In the genomic region with DNA sequence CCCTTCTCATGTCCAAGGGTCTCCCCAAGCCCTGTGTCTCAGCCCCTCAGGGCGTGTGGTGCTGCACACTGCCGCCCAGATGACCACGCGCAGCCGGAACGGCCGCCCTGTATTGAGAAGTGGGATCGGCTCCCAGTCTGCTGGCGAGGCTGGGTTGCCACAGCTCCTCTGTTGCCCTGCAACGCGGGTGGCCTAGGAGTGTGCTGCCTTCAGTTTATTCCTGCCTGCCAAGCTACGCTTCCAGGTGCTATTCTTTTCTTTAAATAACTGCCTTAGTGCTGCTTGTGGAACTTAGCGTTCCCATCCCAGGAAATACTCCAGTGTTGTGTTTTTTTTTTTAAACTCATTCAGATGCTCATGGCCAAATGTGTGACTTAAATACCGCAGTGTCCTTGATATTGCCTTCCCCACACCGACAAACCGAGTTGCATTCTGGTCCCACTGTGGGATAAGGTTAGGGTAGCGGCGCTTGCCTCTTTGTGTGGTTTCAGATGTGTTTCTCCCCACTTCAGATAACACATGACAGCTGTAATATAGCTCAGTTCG, we compare ENCODE assay signal across 9 cellular contexts. TPM values are rescaled to one million over a fixed set of nuclear protein-coding genes. Genes with fewer than 3 reads are reported as not detected.
A peak's percentile ranks its signal among the peaks of the same experiment; 100 is the strongest.
DNase-seq lines count a peak whose midpoint lies in the region; ATAC-seq and TF ChIP-seq lines count a peak whose summit lies in the region.
"Had no signal": no experiment of that assay in that cellular context is flagged by ENCODE, and none has a peak within 500 bp of the region (broad histone marks: within the 10 kb centered on the region; RNA-seq: fewer than 3 reads in every experiment).

No MANE protein-coding gene starts in this region.

- no peaks in the 10 kb centered on the region for H3K27me3 Mint-ChIP-seq in Calu3 (ENCODE audit: unreplicated experiment)
- H3K27me3 Mint-ChIP-seq in activated B cell treated with CpG ODN at 0.5 μM for 24 hours: no peaks in the 10 kb centered on the region

- H3K27ac Mint-ChIP-seq in Calu3 (ENCODE audit: unreplicated experiment): peak overlapping the region; percentile 100
- peak overlapping the region; percentile 19 for H3K27ac Mint-ChIP-seq in activated B cell treated with CpG ODN at 0.5 μM for 24 hours

- H3K9me3 Mint-ChIP-seq in Calu3 (ENCODE audit: low read depth, unreplicated experiment) (no peaks in the 10 kb centered on the region), activated B cell treated with CpG ODN at 0.5 μM for 24 hours (no peaks in the 10 kb centered on the region)

- H3K36me3 Mint-ChIP-seq in Calu3 (ENCODE audit: insufficient read depth, unreplicated experiment): peaks cover 98% of the 10 kb centered on the region
- H3K36me3 Mint-ChIP-seq in activated B cell treated with CpG ODN at 0.5 μM for 24 hours (ENCODE audit: low read depth): peaks cover 12% of the 10 kb centered on the region

- no TSS peak for BruUV-seq in Calu3 (replicated peaks; lab: Mats Ljungman, UMichigan)

- intact Hi-C loops in Calu3 (cut with micrococcal nuclease; ENCODE audit: unreplicated experiment) (no loop called here), activated B cell treated with CpG ODN at 0.5 μM for 24 hours (cut with micrococcal nuclease) (no loop called here), heart right ventricle (cut with DNase I) (loop anchor here in 2 of 10 donors (5.0 kb wide), 2 partner anchors 43 to 48 kb away; no protein-coding TSS in a partner anchor), prostate gland (cut with DNase I) (no loop called here)

- H3K9me3 ChIP-seq in heart right ventricle (no peaks in the 10 kb centered on the region), prostate gland (no peaks in the 10 kb centered on the region)

- CTCF ChIA-PET in Calu3 (lab: Charles Lee): interaction anchor here (1.4 kb wide), 1 partner anchor 29 kb away, joined by 5 read pairs; no protein-coding TSS in a partner anchor
- CTCF ChIA-PET in activated B cell treated with CpG ODN at 0.5 μM for 24 hours (lab: Charles Lee): interaction anchor here (1.4 kb wide), 1 partner anchor 23 kb away, joined by 3 read pairs; no protein-coding TSS in a partner anchor

- H3K27me3 ChIP-seq in heart right ventricle (no peaks in the 10 kb centered on the region), prostate gland (replicated peaks; ENCODE audit: insufficient read depth) (no peaks in the 10 kb centered on the region)

- H3K4me1 ChIP-seq in heart right ventricle (peaks cover 66 to 100% (median 100%) of the 10 kb centered on the region in 9 donors), prostate gland (replicated peaks) (peaks cover 54% of the 10 kb centered on the region)

- DNase-seq in Calu3 (no peak), activated B cell treated with CpG ODN at 0.5 μM for 24 hours (no peak), heart right ventricle (peak; percentile 65 to 69), prostate gland (ENCODE audit: low spot score) (no peak), NCI-H446 treated with DMSO at 0.1 percent for 48 hours (lab: John Stamatoyannopoulos, UW) (no peak)
- no peak for DNase-seq in activated CD4-positive, CD25-positive, alpha-beta regulatory T cell (lab: John Stamatoyannopoulos, UW)
- no peak for DNase-seq in activated CD8-positive, alpha-beta memory T cell treated with anti-CD3 and anti-CD28 coated beads, Interleukin-2, amount 50 U/mL, for 4 hours
- DNase-seq: T1000 had no signal

- H3K4me1 Mint-ChIP-seq in Calu3 (ENCODE audit: low read depth, unreplicated experiment) (peaks cover 97% of the 10 kb centered on the region), activated B cell treated with CpG ODN at 0.5 μM for 24 hours (peaks cover 56% of the 10 kb centered on the region)

- POLR2A ChIA-PET in activated B cell treated with CpG ODN at 0.5 μM for 24 hours (lab: Charles Lee): no interaction called here

- H3K36me3 ChIP-seq in heart right ventricle: peaks cover 0 to 28% (median 0%) of the 10 kb centered on the region in 9 donors
- H3K36me3 ChIP-seq in prostate gland: no peaks in the 10 kb centered on the region

- 11 to 13% methylated on average over 19 of the region's 19 CpGs for WGBS in heart right ventricle, 2 donors
- WGBS in prostate gland: 26% methylated on average over 19 of the region's 19 CpGs

- no peak for TF ChIP-seq POLR2A in prostate gland (IDR thresholded peaks at IDR 0.05)

- H3K4me3 Mint-ChIP-seq in Calu3 (ENCODE audit: low read depth, unreplicated experiment) (peak overlapping the region; percentile 99), activated B cell treated with CpG ODN at 0.5 μM for 24 hours (no peak overlapping the region)

- no peak for TF ChIP-seq CTCF in Calu3 (IDR thresholded peaks at IDR 0.05; ENCODE audit: unreplicated experiment)
- TF ChIP-seq CTCF in activated B cell treated with CpG ODN at 0.5 μM for 24 hours (IDR thresholded peaks at IDR 0.05): no peak
- no peak for TF ChIP-seq CTCF in heart right ventricle (IDR thresholded peaks at IDR 0.05)
- no peak for TF ChIP-seq CTCF in prostate gland (IDR thresholded peaks at IDR 0.05)

- peak overlapping the region; percentile 88 to 99 (median 96) for H3K27ac ChIP-seq in heart right ventricle
- peak overlapping the region; percentile 89 to 95 for H3K27ac ChIP-seq in prostate gland

- no peak for ATAC-seq in activated B cell treated with CpG ODN at 0.5 μM for 24 hours (ENCODE audit: low read depth)
- peak; percentile 8 to 76 (median 39) for ATAC-seq in heart right ventricle
- no peak for ATAC-seq in GM19463 (IDR thresholded peaks at IDR 0.05; ENCODE audit: unreplicated experiment)

- peak overlapping the region in 9 of 10 donors; percentile 2 to 37 (median 17) for H3K4me3 ChIP-seq in heart right ventricle
- no peak overlapping the region for H3K4me3 ChIP-seq in prostate gland

RNA-seq across cellular contexts. Expression of a gene that starts 16.6 kb away (rescaled TPM):
- total RNA-seq in Calu3 (2022) (1,462 and 1,577 TPM in 2 replicates), activated B cell treated with CpG ODN at 0.5 μM for 24 hours (197 and 198 TPM in 2 replicates), heart right ventricle (100 to 1,000 TPM; 129 to 291 (median 149) TPM), prostate gland (100 to 1,000 TPM; 312 to 330 TPM)
- polyA plus RNA-seq in heart right ventricle: 100 to 1,000 TPM in 1 of 2 donors, 10 to 100 TPM in 1; 92.4 to 189 TPM

RNA-seq across cellular contexts. Expression of a gene that starts 45.0 kb away (rescaled TPM):
- 334 and 338 TPM in 2 replicates for total RNA-seq in Calu3 (2022)
- total RNA-seq in activated B cell treated with CpG ODN at 0.5 μM for 24 hours: 344 and 385 TPM in 2 replicates
- 100 to 1,000 TPM; 505 to 677 (median 631) TPM for total RNA-seq in heart right ventricle
- polyA plus RNA-seq in heart right ventricle: 100 to 1,000 TPM; 572 to 845 TPM
- total RNA-seq in prostate gland: 100 to 1,000 TPM; 368 to 618 TPM

RNA-seq across cellular contexts. Expression of a gene that starts 46.3 kb away (rescaled TPM):
- total RNA-seq in Calu3 (2022) (1.2 TPM in 1 of 2 replicates, not detected in the other), activated B cell treated with CpG ODN at 0.5 μM for 24 hours (379 and 388 TPM in 2 replicates), heart right ventricle (1 to 10 TPM in 8 of 10 donors, under 1 TPM in 2; 0.52 to 9.1 (median 1.5) TPM), prostate gland (10 to 100 TPM in 1 of 2 donors, 1 to 10 TPM in 1; 1.6 to 14.1 TPM)
- 1 to 10 TPM in 1 of 2 donors, under 1 TPM in 1; 0.99 to 2.1 TPM for polyA plus RNA-seq in heart right ventricle

Comparison
In these comparisons a context has a peak if more than half of its experiments do, and no peak if none do; other contexts are left out.
1. DNase-seq: peak in heart right ventricle (2 of 2); none in Calu3 (single experiment), activated B cell treated with CpG ODN at 0.5 μM for 24 hours (single experiment), prostate gland (single experiment), NCI-H446 treated with DMSO at 0.1 percent for 48 hours (single experiment), activated CD4-positive, CD25-positive, alpha-beta regulatory T cell (0 of 4) and activated CD8-positive, alpha-beta memory T cell treated with anti-CD3 and anti-CD28 coated beads, Interleukin-2, amount 50 U/mL, for 4 hours (single experiment).
2. ATAC-seq: peak in heart right ventricle (8 of 8); none in activated B cell treated with CpG ODN at 0.5 μM for 24 hours (single experiment) and GM19463 (single experiment).
3. H3K4me3 ChIP-seq: peak in heart right ventricle (9 of 10); none in prostate gland (0 of 2).
4. RNA of a gene that starts 46.3 kb away (total RNA-seq): 379 to 388 TPM in activated B cell treated with CpG ODN at 0.5 μM for 24 hours; 1.6 to 14.1 TPM in prostate gland, 0.52 to 9.1 TPM in heart right ventricle and 1.2 TPM in Calu3; every median in the first group is over 10 times any median in the second.